14 cellular contexts compared by ENCODE assay signal in the genomic region with DNA sequence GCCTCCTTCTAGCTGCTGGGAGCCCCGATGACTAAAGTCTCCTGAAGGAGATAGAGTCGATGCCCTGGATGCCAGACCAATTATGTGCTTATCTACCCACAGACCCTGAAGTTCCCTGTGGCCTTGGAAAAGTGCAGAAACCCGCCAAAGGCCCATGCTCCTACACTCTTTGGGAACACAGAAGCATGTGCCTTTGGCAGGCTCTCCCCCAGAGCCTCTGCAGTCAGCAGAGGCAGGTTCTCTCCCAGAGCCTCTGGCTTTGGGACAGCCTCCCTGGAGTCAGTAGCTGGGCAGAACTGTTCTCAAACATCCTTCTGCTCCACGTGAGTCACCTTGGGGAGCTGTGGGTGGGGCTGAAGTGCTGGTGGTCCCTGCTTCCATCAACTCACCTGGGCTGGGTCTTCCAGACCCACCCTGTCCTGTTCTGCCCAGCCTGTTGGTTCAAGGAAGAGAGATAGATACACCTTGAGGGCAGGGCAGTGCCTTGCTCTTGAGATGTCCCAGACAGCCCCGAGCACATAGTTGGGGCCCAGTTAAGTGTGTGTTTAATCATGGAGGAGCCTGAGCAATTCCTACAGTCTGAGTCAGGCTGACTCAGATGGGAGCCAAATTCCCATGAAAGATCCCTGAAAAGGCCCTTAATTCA. TPM values are rescaled to one million over a fixed set of nuclear protein-coding genes. Genes with fewer than 3 reads are reported as not detected.
DNase-seq lines count a peak whose midpoint lies in the region; ATAC-seq and TF ChIP-seq lines count a peak whose summit lies in the region.
"Had no signal": no experiment of that assay in that cellular context is flagged by ENCODE, and none has a peak within 500 bp of the region (broad histone marks: within the 10 kb centered on the region; RNA-seq: fewer than 3 reads in every experiment).

No MANE protein-coding gene starts in this region.

- no peaks in the 10 kb centered on the region for H3K9me3 Mint-ChIP-seq in effector memory CD8-positive, alpha-beta T cell
- H3K9me3 Mint-ChIP-seq: activated naive CD8-positive, alpha-beta T cell treated with anti-CD3 and anti-CD28 coated beads for 36 hours; CD4-positive, alpha-beta T cell had no signal

- H3K4me3 ChIP-seq in mucosa of descending colon: no peak overlapping the region
- H3K4me3 ChIP-seq: GM12878 had no signal

- no peaks in the 10 kb centered on the region for H3K27me3 Mint-ChIP-seq in effector memory CD8-positive, alpha-beta T cell
- H3K27me3 Mint-ChIP-seq: activated naive CD8-positive, alpha-beta T cell treated with anti-CD3 and anti-CD28 coated beads for 36 hours; CD4-positive, alpha-beta T cell had no signal

- H3K4me1 Mint-ChIP-seq in effector memory CD8-positive, alpha-beta T cell (ENCODE audit: low read depth in 2 of 2): peaks cover 22 to 25% of the 10 kb centered on the region in 2 donors

- H3K27ac Mint-ChIP-seq in effector memory CD8-positive, alpha-beta T cell: no peak overlapping the region
- H3K27ac Mint-ChIP-seq: activated naive CD8-positive, alpha-beta T cell treated with anti-CD3 and anti-CD28 coated beads for 36 hours; CD4-positive, alpha-beta T cell had no signal

- H3K36me3 ChIP-seq in mucosa of descending colon (ENCODE audit: low read depth): peaks cover 3% of the 10 kb centered on the region

- DNase-seq in AG08395 (ENCODE audit: low spot score) (peak; percentile 77), M059J (ENCODE audit: low read depth) (peak; percentile 90), dedifferentiated amniotic fluid mesenchymal stem cell (ENCODE audit: extremely low spot score) (peak; percentile 54), mucosa of descending colon (peak in 2 of 3 donors; percentile 38 to 61), NCI-H774 (lab: John Stamatoyannopoulos, UW) (no peak)
- DNase-seq in effector memory CD8-positive, alpha-beta T cell: no peak
- DNase-seq: activated naive CD8-positive, alpha-beta T cell treated with anti-CD3 and anti-CD28 coated beads for 36 hours; CD4-positive, alpha-beta T cell; stimulated activated CD4-positive, alpha-beta T cell treated with anti-CD3 and anti-CD28 coated beads, Interleukin-12 subunit alpha, Interleukin-12 subunit beta, amount 100 ng/mL, for 4 hours had no signal

- no peak for TF ChIP-seq CTCF in mucosa of descending colon (IDR thresholded peaks at IDR 0.05)

- H3K4me3 Mint-ChIP-seq in effector memory CD8-positive, alpha-beta T cell: no peak overlapping the region
- H3K4me3 Mint-ChIP-seq: activated naive CD8-positive, alpha-beta T cell treated with anti-CD3 and anti-CD28 coated beads for 36 hours; CD4-positive, alpha-beta T cell had no signal

- H3K4me1 ChIP-seq in mucosa of descending colon (ENCODE audit: low read depth): peaks cover 56% of the 10 kb centered on the region

- H3K36me3 Mint-ChIP-seq in effector memory CD8-positive, alpha-beta T cell (ENCODE audit: insufficient read depth): peaks cover 12% of the 10 kb centered on the region

- H3K9me3 ChIP-seq in mucosa of descending colon: no peaks in the 10 kb centered on the region

- peak; percentile 2 for ATAC-seq in mucosa of descending colon
- ATAC-seq in effector memory CD8-positive, alpha-beta T cell (replicated peaks): no peak
- no peak for ATAC-seq in GM21423 (IDR thresholded peaks at IDR 0.05; ENCODE audit: unreplicated experiment)
- ATAC-seq in HG02678 (IDR thresholded peaks at IDR 0.05; ENCODE audit: unreplicated experiment): no peak
- ATAC-seq: GM12878 had no signal

- intact Hi-C loops in mucosa of descending colon (cut with DNase I, micrococcal nuclease): loop anchor here in 1 of 2 donors (10.0 kb wide), 1 partner anchor 123 kb away; a partner anchor contains a TSS

RNA-seq across cellular contexts. Expression of a gene that starts 3.2 kb away (rescaled TPM):
- total RNA-seq in M059J (2014; rRNA removed; shearing (Covaris generic)): 60.4 and 69.5 TPM in 2 replicates
- 100 to 1,000 TPM; 136 to 215 (median 163) TPM for total RNA-seq in mucosa of descending colon

RNA-seq across cellular contexts. Expression of a gene that starts 10.0 kb away (rescaled TPM):
- total RNA-seq in M059J (2014; rRNA removed; shearing (Covaris generic)): not detected in 2 replicates
- total RNA-seq in mucosa of descending colon: 100 to 1,000 TPM; 101 to 347 (median 243) TPM
- total RNA-seq: activated naive CD8-positive, alpha-beta T cell treated with anti-CD3 and anti-CD28 coated beads for 36 hours; CD4-positive, alpha-beta T cell; GM12878; lung microvascular endothelial cell; NCI-H460 had no signal

RNA-seq across cellular contexts. Expression of a gene that starts 26.4 kb away (rescaled TPM):
- 40.1 and 54.2 TPM in 2 replicates for total RNA-seq in M059J (2014; rRNA removed; shearing (Covaris generic))
- 10 to 100 TPM; 22.8 to 32.0 (median 24.8) TPM for total RNA-seq in mucosa of descending colon

Comparison
In these comparisons a context has a peak if more than half of its experiments do, and no peak if none do; other contexts are left out.
1. DNase-seq: peak in AG08395 (single experiment), M059J (single experiment), dedifferentiated amniotic fluid mesenchymal stem cell (single experiment) and mucosa of descending colon (2 of 3); none in effector memory CD8-positive, alpha-beta T cell (0 of 3) and NCI-H774 (single experiment).
2. RNA of a gene that starts 10.0 kb away (total RNA-seq): 101 to 347 TPM in mucosa of descending colon; not detected in M059J; every median in the first group is over 100 times any median in the second.